10 cellular contexts compared by ENCODE assay signal in genomic region chr11:64867748-64868462, GRCh38. TPM values are rescaled to one million over a fixed set of nuclear protein-coding genes. Genes with fewer than 3 reads are reported as not detected.
A peak's percentile ranks its signal among the peaks of the same experiment; 100 is the strongest.
DNase-seq lines count a peak whose midpoint lies in the region; ATAC-seq and TF ChIP-seq lines count a peak whose summit lies in the region.
"Had no signal": no experiment of that assay in that cellular context is flagged by ENCODE, and none has a peak within 500 bp of the region (broad histone marks: within the 10 kb centered on the region; RNA-seq: fewer than 3 reads in every experiment).

No MANE protein-coding gene starts in this region.

- no peak for DNase-seq in T-helper 2 cell treated with Interferon-gamma antibody and Interleukin-4, amounts not matched to agents 5 μg/mL and 100 μg/mL, for 36 hours (ENCODE audit: low spot score)
- DNase-seq in T-helper 2 cell (no peak), foreskin keratinocyte (peak; percentile 82 to 90), colonic mucosa (no peak), hypothalamus (lab: John Stamatoyannopoulos, UW) (no peak), GM19240 (ENCODE audit: insufficient read length, low spot score) (no peak)
- peak; percentile 57 for DNase-seq in activated CD4-positive, alpha-beta memory T cell treated with anti-CD3 and anti-CD28 coated beads for 36 hours
- no peak for DNase-seq in stimulated activated naive B cell treated with anti-CD40 and anti-IgM and Interleukin-4, amounts not matched to agents 10 μg/mL and 1 μg/mL and 100 μg/mL, for 72 hours
- DNase-seq: activated CD4-positive, CD25-positive, alpha-beta regulatory T cell; mesendoderm had no signal

- no peaks in the 10 kb centered on the region for H3K36me3 ChIP-seq in colonic mucosa

- ATAC-seq in foreskin keratinocyte = peak; percentile 23
- ATAC-seq in stimulated activated naive B cell treated with anti-CD40 and anti-IgM and Interleukin-4, amounts not matched to agents 10 μg/mL and 1 μg/mL and 100 μg/mL, for 72 hours (replicated peaks) = no peak

- no peak overlapping the region for H3K4me3 ChIP-seq in colonic mucosa

- POLR2A ChIA-PET in activated CD4-positive, alpha-beta memory T cell treated with anti-CD3 and anti-CD28 coated beads for 36 hours (lab: Charles Lee) = interaction anchor here (0.6 to 20.4 kb wide), 6 partner anchors 9 to 243 kb away, joined by 3 to 460 read pairs (median 21); partner anchors contain the start of genes EHD1 and SF1

- CTCF ChIA-PET in activated CD4-positive, alpha-beta memory T cell treated with anti-CD3 and anti-CD28 coated beads for 36 hours (lab: Charles Lee) = interaction anchor here (3.4 to 29.1 kb wide), 3 partner anchors 9 to 19 kb away, joined by 43 to 1198 read pairs (median 328); partner anchors contain the start of genes CDC42BPG and EHD1

- H3K27me3 Mint-ChIP-seq in T-helper 2 cell treated with Interferon-gamma antibody and Interleukin-4, amounts not matched to agents 5 μg/mL and 100 μg/mL, for 36 hours (ENCODE audit: low read depth) = no peaks in the 10 kb centered on the region
- no peaks in the 10 kb centered on the region for H3K27me3 Mint-ChIP-seq in activated CD4-positive, alpha-beta memory T cell treated with anti-CD3 and anti-CD28 coated beads for 36 hours
- no peaks in the 10 kb centered on the region for H3K27me3 Mint-ChIP-seq in stimulated activated naive B cell treated with anti-CD40 and anti-IgM and Interleukin-4, amounts not matched to agents 10 μg/mL and 1 μg/mL and 100 μg/mL, for 72 hours

- peak overlapping the region; percentile 69 for H3K4me3 Mint-ChIP-seq in T-helper 2 cell treated with Interferon-gamma antibody and Interleukin-4, amounts not matched to agents 5 μg/mL and 100 μg/mL, for 36 hours
- peak overlapping the region; percentile 39 for H3K4me3 Mint-ChIP-seq in activated CD4-positive, alpha-beta memory T cell treated with anti-CD3 and anti-CD28 coated beads for 36 hours
- peak overlapping the region; percentile 59 to 61 for H3K4me3 Mint-ChIP-seq in stimulated activated naive B cell treated with anti-CD40 and anti-IgM and Interleukin-4, amounts not matched to agents 10 μg/mL and 1 μg/mL and 100 μg/mL, for 72 hours

- H3K27me3 ChIP-seq in foreskin keratinocyte (no peaks in the 10 kb centered on the region), colonic mucosa (no peaks in the 10 kb centered on the region)

- H3K27ac Mint-ChIP-seq in T-helper 2 cell treated with Interferon-gamma antibody and Interleukin-4, amounts not matched to agents 5 μg/mL and 100 μg/mL, for 36 hours = peak overlapping the region; percentile 68
- H3K27ac Mint-ChIP-seq in activated CD4-positive, alpha-beta memory T cell treated with anti-CD3 and anti-CD28 coated beads for 36 hours = peak overlapping the region; percentile 85
- H3K27ac Mint-ChIP-seq in stimulated activated naive B cell treated with anti-CD40 and anti-IgM and Interleukin-4, amounts not matched to agents 10 μg/mL and 1 μg/mL and 100 μg/mL, for 72 hours = peak overlapping the region; percentile 77

- intact Hi-C loops in activated CD4-positive, alpha-beta memory T cell treated with anti-CD3 and anti-CD28 coated beads for 36 hours (cut with micrococcal nuclease) = loop anchor here (5.0 kb wide), 1 partner anchor 104 kb away; the partner anchor contains the start of gene MAJIN
- intact Hi-C loops in colonic mucosa (cut with DNase I) = no loop called here

- peaks cover 49% of the 10 kb centered on the region for H3K4me1 ChIP-seq in foreskin keratinocyte
- H3K4me1 ChIP-seq in colonic mucosa = peaks cover 54% of the 10 kb centered on the region

- H3K27ac ChIP-seq in foreskin keratinocyte (no peak overlapping the region), colonic mucosa (no peak overlapping the region)

- no peak overlapping the region for H3K9ac ChIP-seq in colonic mucosa (ENCODE audit: low read depth in 2 of 2, low read length in 2 of 2)

- H3K36me3 Mint-ChIP-seq in T-helper 2 cell treated with Interferon-gamma antibody and Interleukin-4, amounts not matched to agents 5 μg/mL and 100 μg/mL, for 36 hours (ENCODE audit: low read depth) = peaks cover 51% of the 10 kb centered on the region
- peaks cover 47% of the 10 kb centered on the region for H3K36me3 Mint-ChIP-seq in activated CD4-positive, alpha-beta memory T cell treated with anti-CD3 and anti-CD28 coated beads for 36 hours
- peaks cover 50 to 51% of the 10 kb centered on the region in 2 donors for H3K36me3 Mint-ChIP-seq in stimulated activated naive B cell treated with anti-CD40 and anti-IgM and Interleukin-4, amounts not matched to agents 10 μg/mL and 1 μg/mL and 100 μg/mL, for 72 hours

- peaks cover 61% of the 10 kb centered on the region for H3K4me1 Mint-ChIP-seq in T-helper 2 cell treated with Interferon-gamma antibody and Interleukin-4, amounts not matched to agents 5 μg/mL and 100 μg/mL, for 36 hours (ENCODE audit: low read depth)
- H3K4me1 Mint-ChIP-seq in activated CD4-positive, alpha-beta memory T cell treated with anti-CD3 and anti-CD28 coated beads for 36 hours (ENCODE audit: low read depth) = peaks cover 96% of the 10 kb centered on the region
- H3K4me1 Mint-ChIP-seq in stimulated activated naive B cell treated with anti-CD40 and anti-IgM and Interleukin-4, amounts not matched to agents 10 μg/mL and 1 μg/mL and 100 μg/mL, for 72 hours = peaks cover 74 to 97% of the 10 kb centered on the region in 2 donors

- H3K9me3 ChIP-seq in colonic mucosa = no peaks in the 10 kb centered on the region

- peaks cover 8% of the 10 kb centered on the region for H3K9me3 Mint-ChIP-seq in T-helper 2 cell treated with Interferon-gamma antibody and Interleukin-4, amounts not matched to agents 5 μg/mL and 100 μg/mL, for 36 hours
- H3K9me3 Mint-ChIP-seq in activated CD4-positive, alpha-beta memory T cell treated with anti-CD3 and anti-CD28 coated beads for 36 hours = peaks cover 9% of the 10 kb centered on the region
- H3K9me3 Mint-ChIP-seq in stimulated activated naive B cell treated with anti-CD40 and anti-IgM and Interleukin-4, amounts not matched to agents 10 μg/mL and 1 μg/mL and 100 μg/mL, for 72 hours = peaks cover 0 to 2% of the 10 kb centered on the region in 2 donors

- TF ChIP-seq CTCF in foreskin keratinocyte (conservative IDR thresholded peaks at IDR 0.05) (no peak), colonic mucosa (IDR thresholded peaks at IDR 0.05) (no peak)

RNA-seq across cellular contexts. Expression of gene EHD1, which starts 10.5 kb away (rescaled TPM):
- 100 to 1,000 TPM; 103 to 113 TPM for total RNA-seq in activated CD4-positive, alpha-beta memory T cell treated with anti-CD3 and anti-CD28 coated beads for 36 hours
- total RNA-seq in foreskin keratinocyte (94.9 and 114 TPM in 2 replicates), colonic mucosa (10 to 100 TPM; 66.5 to 72.3 TPM)
- 90.4 and 115 TPM in 2 replicates for polyA plus RNA-seq in foreskin keratinocyte

RNA-seq across cellular contexts. Expression of gene CDC42BPG, which starts 23.5 kb away (rescaled TPM):
- total RNA-seq in activated CD4-positive, alpha-beta memory T cell treated with anti-CD3 and anti-CD28 coated beads for 36 hours = under 1 TPM; 0.39 to 0.69 TPM
- total RNA-seq in foreskin keratinocyte (10.3 and 11.1 TPM in 2 replicates), colonic mucosa (10 to 100 TPM; 29.3 to 41.6 TPM)
- polyA plus RNA-seq in foreskin keratinocyte = 4.7 and 5.3 TPM in 2 replicates

RNA-seq across cellular contexts. Expression of gene ATG2A, which starts 49.1 kb away (rescaled TPM):
- total RNA-seq in activated CD4-positive, alpha-beta memory T cell treated with anti-CD3 and anti-CD28 coated beads for 36 hours = 10 to 100 TPM; 20.2 to 20.5 TPM
- total RNA-seq in foreskin keratinocyte = 13.6 and 14.0 TPM in 2 replicates
- polyA plus RNA-seq in foreskin keratinocyte = 11.4 and 12.5 TPM in 2 replicates
- 10 to 100 TPM; 30.6 to 32.8 TPM for total RNA-seq in colonic mucosa

RNA-seq across cellular contexts. Expression of gene PPP2R5B, which starts 56.6 kb away (rescaled TPM):
- 10 to 100 TPM in 1 of 2 experiments, 1 to 10 TPM in 1; 9.7 to 11.9 TPM for total RNA-seq in activated CD4-positive, alpha-beta memory T cell treated with anti-CD3 and anti-CD28 coated beads for 36 hours
- 13.4 and 15.0 TPM in 2 replicates for total RNA-seq in foreskin keratinocyte
- 12.5 and 13.5 TPM in 2 replicates for polyA plus RNA-seq in foreskin keratinocyte
- 10 to 100 TPM; 18.6 to 36.1 TPM for total RNA-seq in colonic mucosa

RNA-seq across cellular contexts. Expression of gene MEN1, which starts 57.6 kb away (rescaled TPM):
- 10 to 100 TPM; 31.3 to 32.2 TPM for total RNA-seq in activated CD4-positive, alpha-beta memory T cell treated with anti-CD3 and anti-CD28 coated beads for 36 hours
- total RNA-seq in foreskin keratinocyte (27.3 and 30.8 TPM in 2 replicates), colonic mucosa (10 to 100 TPM; 21.1 to 45.5 TPM)
- polyA plus RNA-seq in foreskin keratinocyte = 30.2 and 35.3 TPM in 2 replicates

Comparison
In these comparisons a context has a peak if more than half of its experiments do, and no peak if none do; other contexts are left out.
1. DNase-seq: peak in activated CD4-positive, alpha-beta memory T cell treated with anti-CD3 and anti-CD28 coated beads for 36 hours (single experiment) and foreskin keratinocyte (2 of 2); none in T-helper 2 cell treated with Interferon-gamma antibody and Interleukin-4, amounts not matched to agents 5 μg/mL and 100 μg/mL, for 36 hours (single experiment), T-helper 2 cell (0 of 5), stimulated activated naive B cell treated with anti-CD40 and anti-IgM and Interleukin-4, amounts not matched to agents 10 μg/mL and 1 μg/mL and 100 μg/mL, for 72 hours (single experiment), colonic mucosa (single experiment), hypothalamus (0 of 51) and GM19240 (single experiment).
2. Peak in every context shown above with its lines, with median percentiles within 50 percentile points of each other: H3K27ac Mint-ChIP-seq and H3K4me3 Mint-ChIP-seq.